Comparison of ENCODE assay signal across 14 cellular contexts in the genomic region with DNA sequence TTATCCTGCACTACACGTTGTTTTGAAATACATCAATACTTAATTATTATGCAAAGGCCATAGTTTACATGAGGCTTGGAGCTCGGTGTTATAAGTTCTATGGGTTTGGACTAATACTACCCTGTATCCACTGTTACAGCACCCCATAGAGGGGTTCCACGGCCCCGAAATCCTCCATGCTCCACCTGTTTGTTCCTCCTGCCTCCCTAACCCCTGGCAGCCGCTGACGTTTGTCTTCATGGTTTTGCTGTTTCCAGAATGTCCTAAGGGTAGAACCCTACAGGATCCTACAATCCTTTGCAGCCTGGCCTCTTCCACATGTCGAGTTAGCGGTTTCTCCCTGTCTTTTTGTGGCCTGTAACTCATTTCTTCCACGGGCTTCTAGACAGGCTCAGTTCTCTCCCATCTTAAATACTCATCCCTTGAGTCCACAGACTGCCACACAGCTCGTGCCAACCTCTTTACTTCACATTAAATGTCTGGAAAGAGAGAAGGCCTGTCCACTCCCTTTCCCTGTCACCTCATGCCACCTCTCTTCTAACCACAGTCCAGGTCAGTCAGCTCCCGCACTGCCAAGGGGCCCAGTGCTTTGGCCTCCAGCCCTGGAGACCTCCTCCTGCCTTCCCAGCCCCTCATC. TPM values are rescaled to one million over a fixed set of nuclear protein-coding genes. Genes with fewer than 3 reads are reported as not detected.
DNase-seq lines count a peak whose midpoint lies in the region; ATAC-seq and TF ChIP-seq lines count a peak whose summit lies in the region.
"Had no signal": no experiment of that assay in that cellular context is flagged by ENCODE, and none has a peak within 500 bp of the region (broad histone marks: within the 10 kb centered on the region; RNA-seq: fewer than 3 reads in every experiment).

No MANE protein-coding gene starts in this region.

- no peaks in the 10 kb centered on the region for H3K79me2 ChIP-seq in osteoblast (ENCODE audit: insufficient read depth, low read length)

- no peaks in the 10 kb centered on the region for H3K4me1 ChIP-seq in osteoblast (ENCODE audit: insufficient read depth, low read length)
- peaks cover 0 to 2% of the 10 kb centered on the region in 2 donors for H3K4me1 ChIP-seq in thyroid gland

- no peak overlapping the region for H2AFZ ChIP-seq in osteoblast (ENCODE audit: low read length)

- H3K4me2 ChIP-seq in osteoblast (ENCODE audit: insufficient read depth, low read length) = no peak overlapping the region

- H4K20me1 ChIP-seq in osteoblast (ENCODE audit: insufficient read depth, low read length) = no peaks in the 10 kb centered on the region

- TF ChIP-seq POLR2A in thyroid gland (IDR thresholded peaks at IDR 0.05) = no peak

- H3K36me3 Mint-ChIP-seq in activated CD4-positive, alpha-beta memory T cell treated with anti-CD3 and anti-CD28 coated beads, Interleukin-2, amount 10 ng/mL, durations not matched to agents 7 days and 5 days (ENCODE audit: low read depth) = no peaks in the 10 kb centered on the region
- no peaks in the 10 kb centered on the region for H3K36me3 Mint-ChIP-seq in activated CD4-positive, alpha-beta memory T cell treated with anti-CD3 and anti-CD28 coated beads for 36 hours
- no peaks in the 10 kb centered on the region for H3K36me3 Mint-ChIP-seq in dendritic cell treated with granulocyte-macrophage colony-stimulating factor and Interleukin-4, amounts not matched to agents 40 ng/mL and 50 ng/mL, for 4 days (ENCODE audit: low read depth)

- no peak overlapping the region for H3K4me3 Mint-ChIP-seq in activated CD4-positive, alpha-beta memory T cell treated with anti-CD3 and anti-CD28 coated beads, Interleukin-2, amount 10 ng/mL, durations not matched to agents 7 days and 5 days
- H3K4me3 Mint-ChIP-seq in activated CD4-positive, alpha-beta memory T cell treated with anti-CD3 and anti-CD28 coated beads for 36 hours = no peak overlapping the region
- no peak overlapping the region for H3K4me3 Mint-ChIP-seq in dendritic cell treated with granulocyte-macrophage colony-stimulating factor and Interleukin-4, amounts not matched to agents 40 ng/mL and 50 ng/mL, for 4 days

- H3K27ac ChIP-seq in osteoblast (ENCODE audit: low read depth, low read length) = no peak overlapping the region
- H3K27ac ChIP-seq in thyroid gland = no peak overlapping the region
- H3K27ac ChIP-seq: Peyer's patch had no signal

- H3K27me3 ChIP-seq in osteoblast (ENCODE audit: insufficient read depth, low read length) = peaks cover 6% of the 10 kb centered on the region
- no peaks in the 10 kb centered on the region for H3K27me3 ChIP-seq in thyroid gland
- H3K27me3 ChIP-seq: Peyer's patch had no signal

- CTCF ChIA-PET in activated CD4-positive, alpha-beta memory T cell treated with anti-CD3 and anti-CD28 coated beads, Interleukin-2, amount 10 ng/mL, durations not matched to agents 7 days and 5 days (lab: Charles Lee) = no interaction called here
- CTCF ChIA-PET in activated CD4-positive, alpha-beta memory T cell treated with anti-CD3 and anti-CD28 coated beads for 36 hours (lab: Charles Lee) = interaction anchor here (1.0 kb wide), 1 partner anchor 206 kb away, joined by 3 read pairs; no protein-coding TSS in a partner anchor

- 79 to 87% methylated on average over 11 of the region's 11 CpGs for WGBS in thyroid gland, 2 donors

- no peak for TF ChIP-seq CTCF in GM13976 (IDR thresholded peaks at IDR 0.05; ENCODE audit: borderline replicate concordance, control extremely low read depth, extremely low read depth, insufficient read depth, missing control alignments)
- TF ChIP-seq CTCF in osteoblast (IDR thresholded peaks at IDR 0.05; ENCODE audit: extremely low read depth, low read depth, low read length) = no peak
- TF ChIP-seq CTCF in thyroid gland (IDR thresholded peaks at IDR 0.05) = no peak

- no peak for ATAC-seq in HG03139 (IDR thresholded peaks at IDR 0.05; ENCODE audit: unreplicated experiment)

- no peaks in the 10 kb centered on the region for H3K9me3 Mint-ChIP-seq in activated CD4-positive, alpha-beta memory T cell treated with anti-CD3 and anti-CD28 coated beads, Interleukin-2, amount 10 ng/mL, durations not matched to agents 7 days and 5 days
- H3K9me3 Mint-ChIP-seq in activated CD4-positive, alpha-beta memory T cell treated with anti-CD3 and anti-CD28 coated beads for 36 hours = no peaks in the 10 kb centered on the region
- no peaks in the 10 kb centered on the region for H3K9me3 Mint-ChIP-seq in dendritic cell treated with granulocyte-macrophage colony-stimulating factor and Interleukin-4, amounts not matched to agents 40 ng/mL and 50 ng/mL, for 4 days

- peaks cover 18% of the 10 kb centered on the region for H3K4me1 Mint-ChIP-seq in activated CD4-positive, alpha-beta memory T cell treated with anti-CD3 and anti-CD28 coated beads, Interleukin-2, amount 10 ng/mL, durations not matched to agents 7 days and 5 days
- peaks cover 11% of the 10 kb centered on the region for H3K4me1 Mint-ChIP-seq in activated CD4-positive, alpha-beta memory T cell treated with anti-CD3 and anti-CD28 coated beads for 36 hours (ENCODE audit: low read depth)
- H3K4me1 Mint-ChIP-seq in dendritic cell treated with granulocyte-macrophage colony-stimulating factor and Interleukin-4, amounts not matched to agents 40 ng/mL and 50 ng/mL, for 4 days (ENCODE audit: low read depth) = peaks cover 12% of the 10 kb centered on the region

- no peaks in the 10 kb centered on the region for H3K9me3 ChIP-seq in osteoblast (ENCODE audit: low read depth, low read length)
- H3K9me3 ChIP-seq in thyroid gland = no peaks in the 10 kb centered on the region
- H3K9me3 ChIP-seq: Peyer's patch had no signal

- no peak overlapping the region for H3K4me3 ChIP-seq in osteoblast (ENCODE audit: insufficient read depth, low read length)
- H3K4me3 ChIP-seq in thyroid gland (replicated peaks in 1 of 3) = no peak overlapping the region
- H3K4me3 ChIP-seq: Peyer's patch had no signal

- intact Hi-C loops in activated CD4-positive, alpha-beta memory T cell treated with anti-CD3 and anti-CD28 coated beads for 36 hours (cut with micrococcal nuclease) = loop anchor here (5.0 kb wide), 1 partner anchor 53 kb away; no protein-coding TSS in a partner anchor
- intact Hi-C loops in dendritic cell treated with granulocyte-macrophage colony-stimulating factor and Interleukin-4, amounts not matched to agents 40 ng/mL and 50 ng/mL, for 4 days (cut with micrococcal nuclease) = no loop called here
- intact Hi-C loops in thyroid gland (cut with DNase I) = no loop called here

- H3K36me3 ChIP-seq in osteoblast (ENCODE audit: insufficient read depth, low read length) (no peaks in the 10 kb centered on the region), thyroid gland (no peaks in the 10 kb centered on the region)
- H3K36me3 ChIP-seq: Peyer's patch had no signal

- H3K27me3 Mint-ChIP-seq in activated CD4-positive, alpha-beta memory T cell treated with anti-CD3 and anti-CD28 coated beads, Interleukin-2, amount 10 ng/mL, durations not matched to agents 7 days and 5 days = peaks cover 2% of the 10 kb centered on the region
- peaks cover 2% of the 10 kb centered on the region for H3K27me3 Mint-ChIP-seq in activated CD4-positive, alpha-beta memory T cell treated with anti-CD3 and anti-CD28 coated beads for 36 hours
- peaks cover 23% of the 10 kb centered on the region for H3K27me3 Mint-ChIP-seq in dendritic cell treated with granulocyte-macrophage colony-stimulating factor and Interleukin-4, amounts not matched to agents 40 ng/mL and 50 ng/mL, for 4 days

- DNase-seq in activated CD4-positive, alpha-beta memory T cell treated with anti-CD3 and anti-CD28 coated beads, Interleukin-2, amount 10 ng/mL, durations not matched to agents 7 days and 5 days = peak; percentile 12
- no peak for DNase-seq in activated CD4-positive, alpha-beta memory T cell treated with anti-CD3 and anti-CD28 coated beads for 36 hours
- DNase-seq in GM13976 (ENCODE audit: low spot score) (peak; percentile 26), osteoblast (ENCODE audit: insufficient read length, low spot score, missing footprints) (peak; percentile 68), cerebellum (ENCODE audit: low spot score) (no peak), thyroid gland (no peak)
- DNase-seq: NCI-H1694 treated with DMSO at 0.1 percent for 48 hours, nucleus accumbens had no signal

- H3K27ac Mint-ChIP-seq in activated CD4-positive, alpha-beta memory T cell treated with anti-CD3 and anti-CD28 coated beads, Interleukin-2, amount 10 ng/mL, durations not matched to agents 7 days and 5 days = peak overlapping the region; percentile 62
- H3K27ac Mint-ChIP-seq in activated CD4-positive, alpha-beta memory T cell treated with anti-CD3 and anti-CD28 coated beads for 36 hours = no peak overlapping the region
- H3K27ac Mint-ChIP-seq in dendritic cell treated with granulocyte-macrophage colony-stimulating factor and Interleukin-4, amounts not matched to agents 40 ng/mL and 50 ng/mL, for 4 days = peak overlapping the region; percentile 9

- in situ Hi-C loops in GM13976 (cut with MboI; ENCODE audit: low sequenced_read_pairs, unreplicated experiment) = no loop called here

- POLR2A ChIA-PET in activated CD4-positive, alpha-beta memory T cell treated with anti-CD3 and anti-CD28 coated beads, Interleukin-2, amount 10 ng/mL, durations not matched to agents 7 days and 5 days (lab: Charles Lee) = no interaction called here
- POLR2A ChIA-PET in activated CD4-positive, alpha-beta memory T cell treated with anti-CD3 and anti-CD28 coated beads for 36 hours (lab: Charles Lee) = no interaction called here

RNA-seq across cellular contexts. Expression of a gene that starts 42.4 kb away (rescaled TPM):
- total RNA-seq in activated CD4-positive, alpha-beta memory T cell treated with anti-CD3 and anti-CD28 coated beads, Interleukin-2, amount 10 ng/mL, durations not matched to agents 7 days and 5 days = not detected
- total RNA-seq in activated CD4-positive, alpha-beta memory T cell treated with anti-CD3 and anti-CD28 coated beads for 36 hours = not detected
- total RNA-seq in osteoblast = under 0.01 TPM in 1 of 2 replicates, not detected in the other
- total RNA-seq in cerebellum = 0.54 TPM
- total RNA-seq in thyroid gland = not detected
- total RNA-seq: LHCN-M2 had no signal

RNA-seq across cellular contexts. Expression of a gene that starts 53.0 kb away (rescaled TPM):
- not detected for total RNA-seq in activated CD4-positive, alpha-beta memory T cell treated with anti-CD3 and anti-CD28 coated beads, Interleukin-2, amount 10 ng/mL, durations not matched to agents 7 days and 5 days
- total RNA-seq in activated CD4-positive, alpha-beta memory T cell treated with anti-CD3 and anti-CD28 coated beads for 36 hours = not detected
- not detected in 2 replicates for total RNA-seq in osteoblast
- not detected for total RNA-seq in cerebellum
- total RNA-seq in thyroid gland = not detected
- total RNA-seq: dermis microvascular lymphatic vessel endothelial cell, LHCN-M2, lung microvascular endothelial cell, Peyer's patch had no signal

RNA-seq across cellular contexts. Expression of a gene that starts 56.4 kb away (rescaled TPM):
- total RNA-seq in activated CD4-positive, alpha-beta memory T cell treated with anti-CD3 and anti-CD28 coated beads, Interleukin-2, amount 10 ng/mL, durations not matched to agents 7 days and 5 days = under 1 TPM; 0.35 to 0.68 TPM
- 1 to 10 TPM; 1.5 to 2.0 TPM for total RNA-seq in activated CD4-positive, alpha-beta memory T cell treated with anti-CD3 and anti-CD28 coated beads for 36 hours
- not detected in 2 replicates for total RNA-seq in osteoblast
- total RNA-seq in cerebellum = 1.7 TPM
- total RNA-seq in thyroid gland = 1 to 10 TPM in 1 of 4 donors, under 1 TPM in 3; 0.46 to 2.9 (median 0.66) TPM
- total RNA-seq: dermis microvascular lymphatic vessel endothelial cell, LHCN-M2 had no signal

Comparison
In these comparisons a context has a peak if more than half of its experiments do, and no peak if none do; other contexts are left out.
1. DNase-seq: peak in activated CD4-positive, alpha-beta memory T cell treated with anti-CD3 and anti-CD28 coated beads, Interleukin-2, amount 10 ng/mL, durations not matched to agents 7 days and 5 days (single experiment), GM13976 (single experiment) and osteoblast (single experiment); none in activated CD4-positive, alpha-beta memory T cell treated with anti-CD3 and anti-CD28 coated beads for 36 hours (single experiment), cerebellum (single experiment) and thyroid gland (0 of 2).